8 cellular contexts compared by ENCODE assay signal in the genomic region with DNA sequence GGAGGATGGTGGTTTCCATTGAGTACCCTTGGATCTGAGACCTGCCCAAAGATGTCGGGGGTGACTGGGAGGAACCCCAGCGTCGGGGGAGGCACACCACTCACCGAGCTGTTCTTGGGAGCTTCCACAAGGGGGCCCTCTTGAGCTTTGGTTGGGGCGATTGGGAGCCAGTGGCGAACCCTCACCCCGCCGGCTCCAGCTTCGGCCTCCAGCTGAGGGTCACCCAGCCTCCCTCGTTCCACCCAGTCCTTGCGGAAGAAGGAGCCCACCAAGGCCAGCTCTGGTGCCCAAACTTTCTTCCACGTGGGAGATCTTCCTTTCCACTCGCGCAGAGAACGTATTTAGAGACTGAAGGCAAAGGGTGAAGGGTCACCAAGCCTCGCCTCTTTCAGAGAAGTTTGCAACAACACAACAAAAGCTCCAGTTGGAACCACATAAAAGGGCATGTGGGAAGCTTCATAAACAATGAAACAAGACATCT. TPM values are rescaled to one million over a fixed set of nuclear protein-coding genes. Genes with fewer than 3 reads are reported as not detected.
DNase-seq lines count a peak whose midpoint lies in the region; ATAC-seq lines count a peak whose summit lies in the region.

No MANE protein-coding gene starts in this region.

- intact Hi-C loops in right cardiac atrium (cut with DNase I) = no loop called here

- peak; percentile 21 for DNase-seq in GM04504 (ENCODE audit: low read depth)
- peak; percentile 6 for DNase-seq in NCI-H460 (ENCODE audit: extremely low read depth, low read depth)
- DNase-seq in activated gamma-delta T cell treated with anti-CD3 and anti-CD28 coated beads, Interleukin-2, amount 50 U/mL, for 16 hours (ENCODE audit: low read depth) = peak; percentile 12
- DNase-seq in right cardiac atrium = peak; percentile 46 to 73 (median 70)
- peak; percentile 27 to 37 for DNase-seq in stimulated activated CD4-positive, alpha-beta T cell treated with anti-CD3 and anti-CD28 coated beads, Interleukin-15, amount 100 ng/mL, for 1 hour (ENCODE audit: low read depth in 1 of 2, low spot score in 1 of 2)
- no peak for DNase-seq in NCI-H2029 treated with DMSO at 0.1 percent for 48 hours (lab: John Stamatoyannopoulos, UW)

- no peak overlapping the region for H3K4me3 ChIP-seq in right cardiac atrium (ENCODE audit: low read length)

- 29% methylated on average over 16 of the region's 16 CpGs for WGBS in right cardiac atrium

- ATAC-seq in right cardiac atrium = peak; percentile 66 to 90
- no peak for ATAC-seq in GM18867 (IDR thresholded peaks at IDR 0.05; ENCODE audit: unreplicated experiment)
- no peak for ATAC-seq in HG02981 (IDR thresholded peaks at IDR 0.05; ENCODE audit: unreplicated experiment)

- H3K9me3 ChIP-seq in right cardiac atrium (ENCODE audit: control insufficient read depth, low read length) = peaks cover 7% of the 10 kb centered on the region

- no peak overlapping the region for H3K27ac ChIP-seq in right cardiac atrium (ENCODE audit: low read length)

- H3K4me1 ChIP-seq in right cardiac atrium (ENCODE audit: control insufficient read depth, insufficient read depth, low read length) = no peaks in the 10 kb centered on the region

- no peaks in the 10 kb centered on the region for H3K27me3 ChIP-seq in right cardiac atrium (ENCODE audit: control insufficient read depth, insufficient read depth)

RNA-seq across cellular contexts. Expression of gene APCDD1L, which starts 33.6 kb away (rescaled TPM):
- not detected in 2 replicates for total RNA-seq in NCI-H460 (2014; rRNA removed; shearing (Covaris generic))
- not detected in 2 replicates for polyA plus RNA-seq in NCI-H460 (2014; cell fraction: nucleus; rRNA removed)
- total RNA-seq in right cardiac atrium = 1 to 10 TPM in 3 of 4 donors, under 1 TPM in 1; 0.65 to 4.3 (median 1.6) TPM
- 0.14 TPM for polyA plus RNA-seq in right cardiac atrium

Comparison
In these comparisons a context has a peak if more than half of its experiments do, and no peak if none do; other contexts are left out.
1. ATAC-seq: peak in right cardiac atrium (2 of 2); none in GM18867 (single experiment) and HG02981 (single experiment).